In genomic region chrX:47093248-47093647, GRCh38 we compare ENCODE assay signal across 8 cellular contexts. TPM values are rescaled to one million over a fixed set of nuclear protein-coding genes. Genes with fewer than 3 reads are reported as not detected.
DNase-seq lines count a peak whose midpoint lies in the region; ATAC-seq and TF ChIP-seq lines count a peak whose summit lies in the region.

No MANE protein-coding gene starts in this region.

- no peak for TF ChIP-seq POLR2A in esophagus muscularis mucosa (IDR thresholded peaks at IDR 0.05; ENCODE audit: low read depth)

- no peaks in the 10 kb centered on the region for H3K36me3 ChIP-seq in OCI-LY3 (replicated peaks; ENCODE audit: low read depth, low read length)
- no peaks in the 10 kb centered on the region for H3K36me3 ChIP-seq in esophagus muscularis mucosa

- H2AFZ ChIP-seq in OCI-LY3 (ENCODE audit: low read depth, low read length) = no peak overlapping the region

- H3K9me3 ChIP-seq in OCI-LY3 (ENCODE audit: insufficient read depth, low read length) = no peaks in the 10 kb centered on the region
- no peaks in the 10 kb centered on the region for H3K9me3 ChIP-seq in esophagus muscularis mucosa

- no peaks in the 10 kb centered on the region for H4K20me1 ChIP-seq in OCI-LY3 (ENCODE audit: insufficient read depth, low read length)

- no peaks in the 10 kb centered on the region for H3K27me3 ChIP-seq in OCI-LY3 (ENCODE audit: low read depth, low read length)
- H3K27me3 ChIP-seq in esophagus muscularis mucosa = no peaks in the 10 kb centered on the region

- ATAC-seq in GM21515 (IDR thresholded peaks at IDR 0.05; ENCODE audit: unreplicated experiment) = no peak

- H3K79me2 ChIP-seq in OCI-LY3 (ENCODE audit: low read length) = no peaks in the 10 kb centered on the region

- no peak for TF ChIP-seq EP300 in esophagus muscularis mucosa (IDR thresholded peaks at IDR 0.05)

- intact Hi-C loops in esophagus muscularis mucosa (cut with DNase I) = no loop called here

- WGBS in esophagus muscularis mucosa = 16% methylated on average over 1 of the region's 1 CpG

- peak; percentile 7 for DNase-seq in AG09309 (ENCODE audit: low read depth)
- DNase-seq in esophagus muscularis mucosa (ENCODE audit: extremely low spot score) = no peak
- peak; percentile 56 for DNase-seq in superior temporal gyrus (ENCODE audit: extremely low spot score)
- no peak for DNase-seq in activated effector memory CD4-positive, alpha-beta T cell treated with anti-CD3 and anti-CD28 coated beads, Interleukin-2, amount 50 U/mL, for 16 hours
- DNase-seq in kidney glomerular epithelial cell (lab: John Stamatoyannopoulos, UW) = no peak

- H3K27ac ChIP-seq in OCI-LY3 (ENCODE audit: low read length) (no peak overlapping the region), esophagus muscularis mucosa (replicated peaks in 1 of 4) (no peak overlapping the region)

- TF ChIP-seq CTCF in AG09309 (IDR thresholded peaks at IDR 0.05; ENCODE audit: control insufficient read depth, insufficient read depth, low read depth, low read length, missing control alignments) = peak; percentile 53
- TF ChIP-seq CTCF in GM12873 (IDR thresholded peaks at IDR 0.05; ENCODE audit: insufficient read depth, low read depth, low read length, missing control alignments) = peak; percentile 32
- peak; percentile 53 for TF ChIP-seq CTCF in OCI-LY3 (IDR thresholded peaks at IDR 0.05; ENCODE audit: low read depth, low read length)
- peak; percentile 22 to 39 (median 23) for TF ChIP-seq CTCF in esophagus muscularis mucosa (IDR thresholded peaks at IDR 0.05)

- H3K4me3 ChIP-seq in AG09309 (ENCODE audit: control insufficient read depth, low read depth, low read length) (no peak overlapping the region), OCI-LY3 (ENCODE audit: low read length) (no peak overlapping the region), esophagus muscularis mucosa (no peak overlapping the region)

- H3K4me2 ChIP-seq in OCI-LY3 (ENCODE audit: low read length) = no peak overlapping the region

- H3K4me1 ChIP-seq in OCI-LY3 (ENCODE audit: low read length) = no peaks in the 10 kb centered on the region
- no peaks in the 10 kb centered on the region for H3K4me1 ChIP-seq in esophagus muscularis mucosa

- H3K9ac ChIP-seq in OCI-LY3 (ENCODE audit: low read length) = no peak overlapping the region

RNA-seq across cellular contexts. Expression of gene RGN, which starts 15.0 kb away (rescaled TPM):
- 10 to 100 TPM in 1 of 4 donors, 1 to 10 TPM in 3; 6.1 to 10.8 (median 7.6) TPM for total RNA-seq in esophagus muscularis mucosa

RNA-seq across cellular contexts. Expression of gene NDUFB11, which starts 51.3 kb away (rescaled TPM):
- total RNA-seq in esophagus muscularis mucosa = 10 to 100 TPM; 58.3 to 87.5 (median 76.3) TPM

RNA-seq across cellular contexts. Expression of gene RBM10, which starts 51.8 kb away (rescaled TPM):
- total RNA-seq in esophagus muscularis mucosa = 10 to 100 TPM; 25.3 to 38.4 (median 29.8) TPM

Comparison
In these comparisons a context has a peak if more than half of its experiments do, and no peak if none do; other contexts are left out.
1. DNase-seq: peak in AG09309 (single experiment) and superior temporal gyrus (single experiment); none in esophagus muscularis mucosa (single experiment), activated effector memory CD4-positive, alpha-beta T cell treated with anti-CD3 and anti-CD28 coated beads, Interleukin-2, amount 50 U/mL, for 16 hours (single experiment) and kidney glomerular epithelial cell (single experiment).
2. Peak in every context shown above with its lines, with median percentiles within 50 percentile points of each other: CTCF ChIP-seq.